ENCODE assay signal across 11 cellular contexts in the genomic region with DNA sequence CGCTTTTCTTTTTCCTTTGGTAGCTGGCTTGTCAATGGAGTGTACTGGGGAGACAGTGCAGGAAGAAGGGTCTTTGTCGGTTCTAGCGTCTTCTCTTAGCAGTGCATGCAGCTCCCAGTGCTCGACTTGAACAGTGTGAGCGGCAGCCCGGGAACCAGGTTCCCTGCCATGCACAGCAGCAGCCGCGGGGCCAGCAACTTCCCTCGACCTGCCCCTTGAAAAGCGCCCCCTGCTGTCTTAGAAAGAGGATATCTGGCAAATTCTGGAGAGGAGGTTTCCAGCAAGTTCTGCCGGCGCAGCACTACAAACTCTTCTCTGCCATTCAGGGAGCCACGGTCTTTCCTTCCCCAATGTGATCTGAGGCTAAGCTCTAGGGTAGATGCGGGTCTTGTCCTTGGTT.
DNase-seq lines count a peak whose midpoint lies in the region; ATAC-seq, FAIRE-seq and TF ChIP-seq lines count a peak whose summit lies in the region.
"Had no signal": no experiment of that assay in that cellular context is flagged by ENCODE, and none has a peak within 500 bp of the region (broad histone marks: within the 10 kb centered on the region; RNA-seq: fewer than 3 reads in every experiment).

No MANE protein-coding gene starts in this region.

- H3K27me3 Mint-ChIP-seq in WTC11 (ENCODE audit: low read depth), result no peaks in the 10 kb centered on the region

- CTCF ChIA-PET in WTC11 (lab: Charles Lee), result interaction anchor here (0.6 to 1.8 kb wide), 21 partner anchors 15 to 766 kb away, joined by 3 to 9 read pairs (median 4); a partner anchor contains a TSS

- H3K4me3 ChIP-seq in DOHH2 (ENCODE audit: low read length), result no peak overlapping the region
- no peak overlapping the region for H3K4me3 ChIP-seq in liver (ENCODE audit: low read depth in 1 of 3, low read length in 3 of 3)
- no peak overlapping the region for H3K4me3 ChIP-seq in kidney (ENCODE audit: low read length in 2 of 2)
- H3K4me3 ChIP-seq: coronary artery had no signal

- no peak overlapping the region for H3K4me3 Mint-ChIP-seq in WTC11
- H3K4me3 Mint-ChIP-seq: nephron; stimulated activated naive CD8-positive, alpha-beta T cell treated with anti-CD3 and anti-CD28 coated beads, Interleukin-15, Interleukin-2, amounts not matched to agents 100 ng/mL and 50 ng/mL, for 24 hours had no signal

- intact Hi-C loops in kidney (cut with DNase I), result no loop called here

- TF ChIP-seq CTCF in DOHH2 (IDR thresholded peaks at IDR 0.05; ENCODE audit: low read depth, low read length, poor library complexity, severe bottlenecking) (peak; percentile 31), WTC11 (IDR thresholded peaks at IDR 0.05) (peak; percentile 41; the same call in 1 of the 2 replicates), liver (IDR thresholded peaks at IDR 0.05; ENCODE audit: low read depth, low read length, missing input control) (peak; percentile 32), kidney (IDR thresholded peaks at IDR 0.05; ENCODE audit: borderline replicate concordance, extremely low read depth, insufficient read depth) (no peak)

- no peak overlapping the region for H3K4me2 ChIP-seq in DOHH2 (ENCODE audit: low read length)

- DNase-seq in HK-2 (ENCODE audit: unreplicated experiment) (peak; percentile 5), WTC11 (ENCODE audit: low spot score) (peak; percentile 77), NCI-H1436 (lab: John Stamatoyannopoulos, UW) (no peak), GM19238 (ENCODE audit: insufficient read length, low spot score) (no peak), kidney (no peak)
- no peak for DNase-seq in activated effector memory CD4-positive, alpha-beta T cell treated with Interleukin-2 at 50 U/mL for 16 hours

- no peaks in the 10 kb centered on the region for H3K36me3 Mint-ChIP-seq in WTC11

- H3K36me3 ChIP-seq in DOHH2 (ENCODE audit: control insufficient read depth, low read length) (no peaks in the 10 kb centered on the region), liver (ENCODE audit: control insufficient read depth in 4 of 4, insufficient read depth in 3 of 4, low read depth in 1 of 4, low read length in 3 of 4) (no peaks in the 10 kb centered on the region), kidney (ENCODE audit: control insufficient read depth in 1 of 2, insufficient read depth in 2 of 2, low read length in 2 of 2) (no peaks in the 10 kb centered on the region)

- peaks cover 20% of the 10 kb centered on the region for H3K4me1 Mint-ChIP-seq in WTC11
- H3K4me1 Mint-ChIP-seq: nephron had no signal

- H3K27me3 ChIP-seq in DOHH2 (ENCODE audit: control insufficient read depth, low read length) (no peaks in the 10 kb centered on the region), liver (ENCODE audit: control insufficient read depth in 4 of 4, insufficient read depth in 4 of 4, low read length in 3 of 4) (no peaks in the 10 kb centered on the region)

- H3K27ac Mint-ChIP-seq in WTC11, result no peak overlapping the region
- H3K27ac Mint-ChIP-seq: nephron; stimulated activated naive CD8-positive, alpha-beta T cell treated with anti-CD3 and anti-CD28 coated beads, Interleukin-15, Interleukin-2, amounts not matched to agents 100 ng/mL and 50 ng/mL, for 24 hours had no signal

- TF ChIP-seq RAD21 in liver (IDR thresholded peaks at IDR 0.05), result peak; percentile 67 to 74

- FAIRE-seq in kidney (lab: Jason Lieb, UNC), result no peak

- H3K27ac ChIP-seq in DOHH2 (ENCODE audit: low read depth, low read length) (no peak overlapping the region), liver (ENCODE audit: low read depth in 1 of 2, low read length in 2 of 2) (no peak overlapping the region), kidney (ENCODE audit: low read depth in 2 of 2, low read length in 2 of 2) (no peak overlapping the region)
- H3K27ac ChIP-seq: coronary artery had no signal

- H3K9me3 ChIP-seq in DOHH2 (ENCODE audit: control insufficient read depth, insufficient read depth, low read length), result no peaks in the 10 kb centered on the region
- no peaks in the 10 kb centered on the region for H3K9me3 ChIP-seq in liver (ENCODE audit: control insufficient read depth in 4 of 4, low read length in 3 of 4)
- H3K9me3 ChIP-seq in kidney (ENCODE audit: control insufficient read depth in 1 of 2, low read length in 2 of 2), result peaks cover 2 to 3% of the 10 kb centered on the region in 2 donors

- H3K9ac ChIP-seq in liver (ENCODE audit: low read depth in 1 of 2, low read length in 2 of 2) (no peak overlapping the region), kidney (ENCODE audit: low read length in 2 of 2) (no peak overlapping the region)

- ATAC-seq in WTC11, result peak; percentile 96

- POLR2A ChIA-PET in WTC11 (lab: Charles Lee), result no interaction called here

- no peaks in the 10 kb centered on the region for H3K4me1 ChIP-seq in DOHH2 (ENCODE audit: control insufficient read depth, low read length)
- H3K4me1 ChIP-seq in liver (ENCODE audit: control insufficient read depth in 4 of 4, insufficient read depth in 4 of 4, low read length in 3 of 4), result no peaks in the 10 kb centered on the region
- no peaks in the 10 kb centered on the region for H3K4me1 ChIP-seq in kidney (ENCODE audit: control insufficient read depth in 1 of 2, insufficient read depth in 1 of 2, low read depth in 1 of 2, low read length in 2 of 2)

- H4K20me1 ChIP-seq in DOHH2 (ENCODE audit: control insufficient read depth, insufficient read depth, low read depth, low read length), result no peaks in the 10 kb centered on the region

- H3K9me2 ChIP-seq in DOHH2 (replicated peaks; ENCODE audit: control insufficient read depth, low read length), result no peaks in the 10 kb centered on the region

- peaks cover 5% of the 10 kb centered on the region; the same call in 1 of the 2 replicates for H3K9me3 Mint-ChIP-seq in WTC11
- H3K9me3 Mint-ChIP-seq: stimulated activated naive CD8-positive, alpha-beta T cell treated with anti-CD3 and anti-CD28 coated beads, Interleukin-15, Interleukin-2, amounts not matched to agents 100 ng/mL and 50 ng/mL, for 24 hours had no signal

- H3F3A ChIP-seq in DOHH2 (ENCODE audit: control insufficient read depth, insufficient read depth), result no peaks in the 10 kb centered on the region

- WGBS in liver, result 45% methylated on average over 14 of the region's 14 CpGs

- H3K79me2 ChIP-seq in DOHH2 (ENCODE audit: control insufficient read depth, low read length), result no peaks in the 10 kb centered on the region

TF ChIP-seq in WTC11, 78 proteins besides CTCF, POLR2A, EP300 and RAD21:
- TF ChIP-seq ZNF423 (CRISPR knock-in tag; IDR thresholded peaks at IDR 0.05) (peak; percentile 82), TEAD1 (CRISPR knock-in tag; IDR thresholded peaks at IDR 0.05) (peak; percentile 21; the same call in 1 of the 2 replicates), RORB (CRISPR knock-in tag; IDR thresholded peaks at IDR 0.05) (no peak), ETV6 (CRISPR knock-in tag; IDR thresholded peaks at IDR 0.05) (0 out of 2 replicates have a peak, but pooled peaks have one; percentile 28)

TF ChIP-seq in liver, 16 proteins besides CTCF, POLR2A, EP300 and RAD21:
- TF ChIP-seq, protein P1, sequence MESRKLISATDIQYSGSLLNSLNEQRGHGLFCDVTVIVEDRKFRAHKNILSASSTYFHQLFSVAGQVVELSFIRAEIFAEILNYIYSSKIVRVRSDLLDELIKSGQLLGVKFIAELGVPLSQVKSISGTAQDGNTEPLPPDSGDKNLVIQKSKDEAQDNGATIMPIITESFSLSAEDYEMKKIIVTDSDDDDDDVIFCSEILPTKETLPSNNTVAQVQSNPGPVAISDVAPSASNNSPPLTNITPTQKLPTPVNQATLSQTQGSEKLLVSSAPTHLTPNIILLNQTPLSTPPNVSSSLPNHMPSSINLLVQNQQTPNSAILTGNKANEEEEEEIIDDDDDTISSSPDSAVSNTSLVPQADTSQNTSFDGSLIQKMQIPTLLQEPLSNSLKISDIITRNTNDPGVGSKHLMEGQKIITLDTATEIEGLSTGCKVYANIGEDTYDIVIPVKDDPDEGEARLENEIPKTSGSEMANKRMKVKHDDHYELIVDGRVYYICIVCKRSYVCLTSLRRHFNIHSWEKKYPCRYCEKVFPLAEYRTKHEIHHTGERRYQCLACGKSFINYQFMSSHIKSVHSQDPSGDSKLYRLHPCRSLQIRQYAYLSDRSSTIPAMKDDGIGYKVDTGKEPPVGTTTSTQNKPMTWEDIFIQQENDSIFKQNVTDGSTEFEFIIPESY (IDR thresholded peaks at IDR 0.05), result no peak
- no peak for TF ChIP-seq GABPA (IDR thresholded peaks at IDR 0.05 in 1 of 2, conservative IDR thresholded peaks at IDR 0.05 in 1 of 2)
- TF ChIP-seq RXRA (IDR thresholded peaks at IDR 0.05), result no peak
- TF ChIP-seq TAF1 (conservative IDR thresholded peaks at IDR 0.05), result no peak
- TF ChIP-seq NR2F2 (IDR thresholded peaks at IDR 0.05), result no peak
- no peak for TF ChIP-seq JUND (IDR thresholded peaks at IDR 0.05)
- TF ChIP-seq HNF4G (IDR thresholded peaks at IDR 0.05), result no peak
- TF ChIP-seq HNF4A (conservative IDR thresholded peaks at IDR 0.05), result no peak
- TF ChIP-seq YY1 (IDR thresholded peaks at IDR 0.05), result no peak
- no peak for TF ChIP-seq FOXA2 (IDR thresholded peaks at IDR 0.05)
- no peak for TF ChIP-seq FOXA1 (IDR thresholded peaks at IDR 0.05)
- TF ChIP-seq EGR1 (IDR thresholded peaks at IDR 0.05; ENCODE audit: low read depth in 2 of 2), result no peak
- TF ChIP-seq, protein P2, sequence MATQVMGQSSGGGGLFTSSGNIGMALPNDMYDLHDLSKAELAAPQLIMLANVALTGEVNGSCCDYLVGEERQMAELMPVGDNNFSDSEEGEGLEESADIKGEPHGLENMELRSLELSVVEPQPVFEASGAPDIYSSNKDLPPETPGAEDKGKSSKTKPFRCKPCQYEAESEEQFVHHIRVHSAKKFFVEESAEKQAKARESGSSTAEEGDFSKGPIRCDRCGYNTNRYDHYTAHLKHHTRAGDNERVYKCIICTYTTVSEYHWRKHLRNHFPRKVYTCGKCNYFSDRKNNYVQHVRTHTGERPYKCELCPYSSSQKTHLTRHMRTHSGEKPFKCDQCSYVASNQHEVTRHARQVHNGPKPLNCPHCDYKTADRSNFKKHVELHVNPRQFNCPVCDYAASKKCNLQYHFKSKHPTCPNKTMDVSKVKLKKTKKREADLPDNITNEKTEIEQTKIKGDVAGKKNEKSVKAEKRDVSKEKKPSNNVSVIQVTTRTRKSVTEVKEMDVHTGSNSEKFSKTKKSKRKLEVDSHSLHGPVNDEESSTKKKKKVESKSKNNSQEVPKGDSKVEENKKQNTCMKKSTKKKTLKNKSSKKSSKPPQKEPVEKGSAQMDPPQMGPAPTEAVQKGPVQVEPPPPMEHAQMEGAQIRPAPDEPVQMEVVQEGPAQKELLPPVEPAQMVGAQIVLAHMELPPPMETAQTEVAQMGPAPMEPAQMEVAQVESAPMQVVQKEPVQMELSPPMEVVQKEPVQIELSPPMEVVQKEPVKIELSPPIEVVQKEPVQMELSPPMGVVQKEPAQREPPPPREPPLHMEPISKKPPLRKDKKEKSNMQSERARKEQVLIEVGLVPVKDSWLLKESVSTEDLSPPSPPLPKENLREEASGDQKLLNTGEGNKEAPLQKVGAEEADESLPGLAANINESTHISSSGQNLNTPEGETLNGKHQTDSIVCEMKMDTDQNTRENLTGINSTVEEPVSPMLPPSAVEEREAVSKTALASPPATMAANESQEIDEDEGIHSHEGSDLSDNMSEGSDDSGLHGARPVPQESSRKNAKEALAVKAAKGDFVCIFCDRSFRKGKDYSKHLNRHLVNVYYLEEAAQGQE (IDR thresholded peaks at IDR 0.05), result no peak

Comparison
In these comparisons a context has a peak if more than half of its experiments do, and no peak if none do; other contexts are left out.
1. DNase-seq: peak in HK-2 (single experiment) and WTC11 (single experiment); none in NCI-H1436 (single experiment), activated effector memory CD4-positive, alpha-beta T cell treated with Interleukin-2 at 50 U/mL for 16 hours (single experiment), GM19238 (single experiment) and kidney (single experiment).